ENCODE assay signal across 28 cellular contexts in genomic region chr3:36297195-36297594, GRCh38.
"Had no signal": no experiment of that assay in that cellular context is flagged by ENCODE, and none has a peak within 500 bp of the region (broad histone marks: within the 10 kb centered on the region; RNA-seq: fewer than 3 reads in every experiment).

No MANE protein-coding gene starts in this region.

- H3K27me3 Mint-ChIP-seq: activated CD4-positive, alpha-beta memory T cell treated with anti-CD3 and anti-CD28 coated beads, Interleukin-2, amount 10 ng/mL, durations not matched to agents 7 days and 5 days; activated CD4-positive, alpha-beta T cell treated with anti-CD3 and anti-CD28 coated beads, Interleukin-2, amount 10 ng/mL, durations not matched to agents 24 days and 14 days; activated naive CD8-positive, alpha-beta T cell treated with anti-CD3 and anti-CD28 coated beads, Interleukin-2, amount 10 ng/mL, durations not matched to agents 7 days and 5 days; naive B cell; stimulated activated naive B cell treated with anti-CD40 and anti-IgM and Interleukin-4, amounts not matched to agents 10 μg/mL and 1 μg/mL and 100 μg/mL, for 72 hours had no signal

- H3K4me3 Mint-ChIP-seq: activated CD4-positive, alpha-beta memory T cell treated with anti-CD3 and anti-CD28 coated beads, Interleukin-2, amount 10 ng/mL, durations not matched to agents 7 days and 5 days; activated CD4-positive, alpha-beta T cell treated with anti-CD3 and anti-CD28 coated beads, Interleukin-2, amount 10 ng/mL, durations not matched to agents 24 days and 14 days; activated naive CD4-positive, alpha-beta T cell treated with anti-CD3 and anti-CD28 coated beads for 36 hours; activated naive CD8-positive, alpha-beta T cell treated with anti-CD3 and anti-CD28 coated beads, Interleukin-2, amount 10 ng/mL, durations not matched to agents 7 days and 5 days; activated T-cell treated with anti-CD3 and anti-CD28 coated beads, Interleukin-2, amount 50 U/mL, for 72 hours; immature natural killer cell; naive B cell; stimulated activated naive B cell treated with anti-CD40 and anti-IgM and Interleukin-4, amounts not matched to agents 10 μg/mL and 1 μg/mL and 100 μg/mL, for 72 hours had no signal

- H3K4me3 ChIP-seq: cardiac muscle cell, hepatocyte, lung, sigmoid colon, smooth muscle cell, testis had no signal

- H3K79me2 ChIP-seq: hepatocyte had no signal

- H3K4me2 ChIP-seq: hepatocyte, smooth muscle cell had no signal

- H3K36me3 Mint-ChIP-seq: activated naive CD8-positive, alpha-beta T cell treated with anti-CD3 and anti-CD28 coated beads, Interleukin-2, amount 10 ng/mL, durations not matched to agents 7 days and 5 days; immature natural killer cell; naive B cell; stimulated activated naive B cell treated with anti-CD40 and anti-IgM and Interleukin-4, amounts not matched to agents 10 μg/mL and 1 μg/mL and 100 μg/mL, for 72 hours had no signal

- DNase-seq: activated CD4-positive, alpha-beta memory T cell treated with anti-CD3 and anti-CD28 coated beads, Interleukin-2, amount 10 ng/mL, durations not matched to agents 7 days and 5 days; activated CD4-positive, alpha-beta T cell treated with anti-CD3 and anti-CD28 coated beads, Interleukin-2, amount 10 ng/mL, durations not matched to agents 24 days and 14 days; activated effector memory CD4-positive, alpha-beta T cell treated with Interleukin-2 at 50 U/mL for 16 hours; activated naive CD4-positive, alpha-beta T cell treated with anti-CD3 and anti-CD28 coated beads for 36 hours; activated naive CD8-positive, alpha-beta T cell treated with anti-CD3 and anti-CD28 coated beads, Interleukin-2, amount 10 ng/mL, durations not matched to agents 7 days and 5 days; activated T-cell treated with anti-CD3 and anti-CD28 coated beads, Interleukin-2, amount 50 U/mL, for 72 hours; amygdala; effector memory CD4-positive, alpha-beta T cell; glutamatergic neuron; immature natural killer cell; naive B cell; nucleus accumbens; posterior cingulate gyrus; retina; sigmoid colon; stimulated activated CD4-positive, alpha-beta T cell treated with anti-CD3 and anti-CD28 coated beads, Interleukin-2, amount 100 ng/mL, for 48 hours; stimulated activated CD8-positive, alpha-beta memory T cell treated with anti-CD3 and anti-CD28 coated beads, Interleukin-4, amount 100 ng/mL, for 48 hours; stimulated activated naive B cell treated with anti-CD40 and anti-IgM and Interleukin-4, amounts not matched to agents 10 μg/mL and 1 μg/mL and 100 μg/mL, for 72 hours; T-helper 2 cell; testis had no signal

- H3K27ac Mint-ChIP-seq: activated CD4-positive, alpha-beta memory T cell treated with anti-CD3 and anti-CD28 coated beads, Interleukin-2, amount 10 ng/mL, durations not matched to agents 7 days and 5 days; activated CD4-positive, alpha-beta T cell treated with anti-CD3 and anti-CD28 coated beads, Interleukin-2, amount 10 ng/mL, durations not matched to agents 24 days and 14 days; activated naive CD4-positive, alpha-beta T cell treated with anti-CD3 and anti-CD28 coated beads for 36 hours; activated naive CD8-positive, alpha-beta T cell treated with anti-CD3 and anti-CD28 coated beads, Interleukin-2, amount 10 ng/mL, durations not matched to agents 7 days and 5 days; activated T-cell treated with anti-CD3 and anti-CD28 coated beads, Interleukin-2, amount 50 U/mL, for 72 hours; immature natural killer cell; stimulated activated naive B cell treated with anti-CD40 and anti-IgM and Interleukin-4, amounts not matched to agents 10 μg/mL and 1 μg/mL and 100 μg/mL, for 72 hours had no signal

- H3K36me3 ChIP-seq: cardiac muscle cell, sigmoid colon had no signal

- H2AFZ ChIP-seq: hepatocyte had no signal

- ATAC-seq: activated CD4-positive, CD25-positive, alpha-beta regulatory T cell treated with anti-CD3 and anti-CD28 coated beads, Interleukin-2, amount 50 U/mL, for 24 hours; activated T-cell treated with anti-CD3 and anti-CD28 coated beads, Interleukin-2, amount 50 U/mL, for 72 hours; esophagus mucosa; left lobe of liver; stimulated activated naive B cell treated with anti-CD40 and anti-IgM and Interleukin-4, amounts not matched to agents 10 μg/mL and 1 μg/mL and 100 μg/mL, for 72 hours had no signal

- H3K9me3 Mint-ChIP-seq: activated CD4-positive, alpha-beta T cell treated with anti-CD3 and anti-CD28 coated beads, Interleukin-2, amount 10 ng/mL, durations not matched to agents 24 days and 14 days; activated naive CD4-positive, alpha-beta T cell treated with anti-CD3 and anti-CD28 coated beads for 36 hours; activated naive CD8-positive, alpha-beta T cell treated with anti-CD3 and anti-CD28 coated beads, Interleukin-2, amount 10 ng/mL, durations not matched to agents 7 days and 5 days; stimulated activated naive B cell treated with anti-CD40 and anti-IgM and Interleukin-4, amounts not matched to agents 10 μg/mL and 1 μg/mL and 100 μg/mL, for 72 hours had no signal

- H3K4me1 ChIP-seq: sigmoid colon, testis had no signal

- H3K4me1 Mint-ChIP-seq: activated CD4-positive, alpha-beta memory T cell treated with anti-CD3 and anti-CD28 coated beads, Interleukin-2, amount 10 ng/mL, durations not matched to agents 7 days and 5 days; activated CD4-positive, alpha-beta T cell treated with anti-CD3 and anti-CD28 coated beads, Interleukin-2, amount 10 ng/mL, durations not matched to agents 24 days and 14 days; activated naive CD8-positive, alpha-beta T cell treated with anti-CD3 and anti-CD28 coated beads, Interleukin-2, amount 10 ng/mL, durations not matched to agents 7 days and 5 days; immature natural killer cell; naive B cell; stimulated activated naive B cell treated with anti-CD40 and anti-IgM and Interleukin-4, amounts not matched to agents 10 μg/mL and 1 μg/mL and 100 μg/mL, for 72 hours had no signal

- H3K9me3 ChIP-seq: sigmoid colon, testis had no signal

- H3K27ac ChIP-seq: hepatocyte, sigmoid colon, testis, VCaP had no signal

- H3K27me3 ChIP-seq: cardiac muscle cell, hepatocyte, sigmoid colon, testis had no signal
